Comparison of ENCODE assay signal across 13 cellular contexts in genomic region chr11:60182546-60183330, GRCh38. TPM values are rescaled to one million over a fixed set of nuclear protein-coding genes. Genes with fewer than 3 reads are reported as not detected.
DNase-seq lines count a peak whose midpoint lies in the region; ATAC-seq and TF ChIP-seq lines count a peak whose summit lies in the region.
"Had no signal": no experiment of that assay in that cellular context is flagged by ENCODE, and none has a peak within 500 bp of the region (broad histone marks: within the 10 kb centered on the region; RNA-seq: fewer than 3 reads in every experiment).

A gene with protein sequence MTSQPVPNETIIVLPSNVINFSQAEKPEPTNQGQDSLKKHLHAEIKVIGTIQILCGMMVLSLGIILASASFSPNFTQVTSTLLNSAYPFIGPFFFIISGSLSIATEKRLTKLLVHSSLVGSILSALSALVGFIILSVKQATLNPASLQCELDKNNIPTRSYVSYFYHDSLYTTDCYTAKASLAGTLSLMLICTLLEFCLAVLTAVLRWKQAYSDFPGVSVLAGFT (minus strand): TSS chr11:60183083. CDS start chr11:60181727, 1,356 bp downstream.

- H3K9me3 ChIP-seq in breast epithelium (no peaks in the 10 kb centered on the region), right lobe of liver (no peaks in the 10 kb centered on the region), stomach (no peaks in the 10 kb centered on the region)

- H3K27me3 ChIP-seq in GM23338 (ENCODE audit: insufficient read depth): no peaks in the 10 kb centered on the region
- peaks cover 0 to 5% of the 10 kb centered on the region in 2 donors for H3K27me3 ChIP-seq in breast epithelium
- H3K27me3 ChIP-seq in right lobe of liver: no peaks in the 10 kb centered on the region
- H3K27me3 ChIP-seq in stomach: no peaks in the 10 kb centered on the region

- TF ChIP-seq CTCF in GM23338 (conservative IDR thresholded peaks at IDR 0.05; ENCODE audit: low read depth in 2 of 2): no peak
- no peak for TF ChIP-seq CTCF in breast epithelium (IDR thresholded peaks at IDR 0.05)
- no peak for TF ChIP-seq CTCF in right lobe of liver (IDR thresholded peaks at IDR 0.05)
- TF ChIP-seq CTCF in stomach (IDR thresholded peaks at IDR 0.05): no peak

- H3K79me2 ChIP-seq in GM23338 (replicated peaks; ENCODE audit: insufficient read depth): no peaks in the 10 kb centered on the region

- no peaks in the 10 kb centered on the region for H3K4me1 ChIP-seq in GM23338 (ENCODE audit: insufficient read depth)
- H3K4me1 ChIP-seq in breast epithelium: no peaks in the 10 kb centered on the region
- H3K4me1 ChIP-seq in right lobe of liver: no peaks in the 10 kb centered on the region
- no peaks in the 10 kb centered on the region for H3K4me1 ChIP-seq in stomach

- H3K4me3 ChIP-seq in GM23338 (no peak within 1 kb of the TSS), breast epithelium (peak within 1 kb of the TSS in 1 of 3 donors; percentile 27), right lobe of liver (peak within 1 kb of the TSS; percentile 2 to 31 (median 31)), stomach (peak within 1 kb of the TSS in 2 of 4 donors; percentile 9 to 22)

- H3K4me2 ChIP-seq in GM23338: no peak within 1 kb of the TSS

- peaks cover 23% of the 10 kb centered on the region for H3K9me3 Mint-ChIP-seq in GM23338
- H3K9me3 Mint-ChIP-seq: stimulated activated naive CD8-positive, alpha-beta T cell treated with anti-CD3 and anti-CD28 coated beads, Interleukin-15, Interleukin-2, amounts not matched to agents 100 ng/mL and 50 ng/mL, for 24 hours had no signal

- H3K36me3 ChIP-seq in GM23338 (ENCODE audit: insufficient read depth) (no peaks in the 10 kb centered on the region; the same call in 1 of the 2 replicates), breast epithelium (no peaks in the 10 kb centered on the region), right lobe of liver (peaks cover 0 to 2% (median 0%) of the 10 kb centered on the region in 4 donors), stomach (no peaks in the 10 kb centered on the region)

- H3K36me3 Mint-ChIP-seq in GM23338 (ENCODE audit: low read depth): peaks cover 7% of the 10 kb centered on the region

- H3K4me3 Mint-ChIP-seq in GM23338: no peak within 1 kb of the TSS
- H3K4me3 Mint-ChIP-seq: stimulated activated naive CD8-positive, alpha-beta T cell treated with anti-CD3 and anti-CD28 coated beads, Interleukin-15, Interleukin-2, amounts not matched to agents 100 ng/mL and 50 ng/mL, for 24 hours; T-helper 17 cell had no signal

- no peaks in the 10 kb centered on the region for H3K4me1 Mint-ChIP-seq in GM23338
- H3K4me1 Mint-ChIP-seq: T-helper 17 cell had no signal

- H3K27me3 Mint-ChIP-seq in GM23338 (ENCODE audit: insufficient read depth, low read depth, poor library complexity): peaks cover 3% of the 10 kb centered on the region

- no peaks in the 10 kb centered on the region for H4K20me1 ChIP-seq in GM23338 (replicated peaks; ENCODE audit: insufficient read depth)

- no peak within 1 kb of the TSS for H3K27ac Mint-ChIP-seq in GM23338
- H3K27ac Mint-ChIP-seq: stimulated activated naive CD8-positive, alpha-beta T cell treated with anti-CD3 and anti-CD28 coated beads, Interleukin-15, Interleukin-2, amounts not matched to agents 100 ng/mL and 50 ng/mL, for 24 hours; T-helper 17 cell had no signal

- 39% methylated on average over 9 of the region's 10 CpGs for WGBS in right lobe of liver (ENCODE audit: insufficient coverage, low coverage, low lambda C conversion rate, missing lambda C conversion rate)
- WGBS in stomach, 5 donors: 62 to 74% (median 64%) methylated on average over 9 to 10 of the region's 10 CpGs

- ATAC-seq in GM23338: no peak
- ATAC-seq in right lobe of liver: peak; percentile 59 to 70 (median 65)
- ATAC-seq: HCT116, T-helper 17 cell had no signal

- TF ChIP-seq EP300 in stomach (IDR thresholded peaks at IDR 0.05): no peak

- intact Hi-C loops in breast epithelium (cut with DNase I; ENCODE audit: low total_unique reads): no loop called here
- intact Hi-C loops in right lobe of liver (cut with DNase I): no loop called here
- intact Hi-C loops in stomach (cut with DNase I; ENCODE audit: low total_unique reads): no loop called here

- peak within 1 kb of the TSS; percentile 16 for H2AFZ ChIP-seq in GM23338

- H3K9me2 ChIP-seq in GM23338 (ENCODE audit: insufficient read depth): 0 out of 2 replicates have a peak, but pooled peaks cover 7% of the 10 kb centered on the region

- no peak within 1 kb of the TSS for H3K27ac ChIP-seq in GM23338 (ENCODE audit: low read depth)
- H3K27ac ChIP-seq in breast epithelium: peak within 1 kb of the TSS in 1 of 2 donors; percentile 19
- peak within 1 kb of the TSS; percentile 72 to 81 (median 75) for H3K27ac ChIP-seq in right lobe of liver
- peak within 1 kb of the TSS in 3 of 5 donors; percentile 33 to 68 (median 49) for H3K27ac ChIP-seq in stomach

- no peak for TF ChIP-seq POLR2A in breast epithelium (IDR thresholded peaks at IDR 0.05)
- peak; percentile 18 for TF ChIP-seq POLR2A in right lobe of liver (IDR thresholded peaks at IDR 0.05)
- no peak for TF ChIP-seq POLR2A in stomach (IDR thresholded peaks at IDR 0.05)

- no peaks in the 10 kb centered on the region for H3F3A ChIP-seq in GM23338 (replicated peaks; ENCODE audit: low read depth)

- DNase-seq in GM23338 (ENCODE audit: low spot score): no peak
- DNase-seq in breast epithelium (ENCODE audit: low spot score in 2 of 2): no peak
- DNase-seq in right lobe of liver: no peak
- no peak for DNase-seq in stomach
- no peak for DNase-seq in superior temporal gyrus (ENCODE audit: extremely low spot score)
- DNase-seq in amygdala (lab: John Stamatoyannopoulos, UW): no peak
- no peak for DNase-seq in effector CD8-positive, alpha-beta T cell (lab: John Stamatoyannopoulos, UW)
- no peak for DNase-seq in NCI-H748 (lab: John Stamatoyannopoulos, UW; ENCODE audit: unreplicated experiment)
- DNase-seq: activated CD8-positive, alpha-beta memory T cell treated with anti-CD3 and anti-CD28 coated beads, Interleukin-2, amount 50 U/mL, for 4 hours; NCI-H510A treated with DMSO at 0.1 percent for 48 hours; T-helper 17 cell had no signal

TF ChIP-seq in GM23338, 12 proteins besides CTCF, POLR2A, EP300 and RAD21 (continues in another document):
- TF ChIP-seq EZH2phosphoT487 (IDR thresholded peaks at IDR 0.05; ENCODE audit: unreplicated experiment) (no peak), CREB1 (CRISPR knock-in tag; IDR thresholded peaks at IDR 0.05; ENCODE audit: low read depth) (no peak), ZNF114 (CRISPR knock-in tag; IDR thresholded peaks at IDR 0.05) (no peak), JUNB (IDR thresholded peaks at IDR 0.05; ENCODE audit: unreplicated experiment) (no peak), NANOG (IDR thresholded peaks at IDR 0.05; ENCODE audit: borderline replicate concordance) (no peak), STAT1 (IDR thresholded peaks at IDR 0.05; ENCODE audit: unreplicated experiment) (no peak), POLR2AphosphoS5 (IDR thresholded peaks at IDR 0.05; ENCODE audit: low read depth) (no peak), EZH2 (IDR thresholded peaks at IDR 0.05; ENCODE audit: low read depth, unreplicated experiment) (no peak), ZNF331 (CRISPR knock-in tag; IDR thresholded peaks at IDR 0.05; ENCODE audit: low read depth) (no peak)
- TF ChIP-seq, protein P1, sequence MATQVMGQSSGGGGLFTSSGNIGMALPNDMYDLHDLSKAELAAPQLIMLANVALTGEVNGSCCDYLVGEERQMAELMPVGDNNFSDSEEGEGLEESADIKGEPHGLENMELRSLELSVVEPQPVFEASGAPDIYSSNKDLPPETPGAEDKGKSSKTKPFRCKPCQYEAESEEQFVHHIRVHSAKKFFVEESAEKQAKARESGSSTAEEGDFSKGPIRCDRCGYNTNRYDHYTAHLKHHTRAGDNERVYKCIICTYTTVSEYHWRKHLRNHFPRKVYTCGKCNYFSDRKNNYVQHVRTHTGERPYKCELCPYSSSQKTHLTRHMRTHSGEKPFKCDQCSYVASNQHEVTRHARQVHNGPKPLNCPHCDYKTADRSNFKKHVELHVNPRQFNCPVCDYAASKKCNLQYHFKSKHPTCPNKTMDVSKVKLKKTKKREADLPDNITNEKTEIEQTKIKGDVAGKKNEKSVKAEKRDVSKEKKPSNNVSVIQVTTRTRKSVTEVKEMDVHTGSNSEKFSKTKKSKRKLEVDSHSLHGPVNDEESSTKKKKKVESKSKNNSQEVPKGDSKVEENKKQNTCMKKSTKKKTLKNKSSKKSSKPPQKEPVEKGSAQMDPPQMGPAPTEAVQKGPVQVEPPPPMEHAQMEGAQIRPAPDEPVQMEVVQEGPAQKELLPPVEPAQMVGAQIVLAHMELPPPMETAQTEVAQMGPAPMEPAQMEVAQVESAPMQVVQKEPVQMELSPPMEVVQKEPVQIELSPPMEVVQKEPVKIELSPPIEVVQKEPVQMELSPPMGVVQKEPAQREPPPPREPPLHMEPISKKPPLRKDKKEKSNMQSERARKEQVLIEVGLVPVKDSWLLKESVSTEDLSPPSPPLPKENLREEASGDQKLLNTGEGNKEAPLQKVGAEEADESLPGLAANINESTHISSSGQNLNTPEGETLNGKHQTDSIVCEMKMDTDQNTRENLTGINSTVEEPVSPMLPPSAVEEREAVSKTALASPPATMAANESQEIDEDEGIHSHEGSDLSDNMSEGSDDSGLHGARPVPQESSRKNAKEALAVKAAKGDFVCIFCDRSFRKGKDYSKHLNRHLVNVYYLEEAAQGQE (IDR thresholded peaks at IDR 0.05; ENCODE audit: unreplicated experiment): no peak
- TF ChIP-seq, protein P2, sequence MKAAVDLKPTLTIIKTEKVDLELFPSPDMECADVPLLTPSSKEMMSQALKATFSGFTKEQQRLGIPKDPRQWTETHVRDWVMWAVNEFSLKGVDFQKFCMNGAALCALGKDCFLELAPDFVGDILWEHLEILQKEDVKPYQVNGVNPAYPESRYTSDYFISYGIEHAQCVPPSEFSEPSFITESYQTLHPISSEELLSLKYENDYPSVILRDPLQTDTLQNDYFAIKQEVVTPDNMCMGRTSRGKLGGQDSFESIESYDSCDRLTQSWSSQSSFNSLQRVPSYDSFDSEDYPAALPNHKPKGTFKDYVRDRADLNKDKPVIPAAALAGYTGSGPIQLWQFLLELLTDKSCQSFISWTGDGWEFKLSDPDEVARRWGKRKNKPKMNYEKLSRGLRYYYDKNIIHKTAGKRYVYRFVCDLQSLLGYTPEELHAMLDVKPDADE (IDR thresholded peaks at IDR 0.05): no peak

RNA-seq across cellular contexts. Expression of the gene that starts here (rescaled TPM):
- not detected in 2 replicates for total RNA-seq in GM23338 (2014; rRNA removed; shearing (Covaris generic))
- not detected in 2 replicates for polyA plus RNA-seq in GM23338 (2016; fragmentation: Nextera tagmentation; extraction: Ambion mirVana)
- total RNA-seq in breast epithelium: 100 to 1,000 TPM in 1 of 3 donors, 10 to 100 TPM in 2; 35.1 to 341 (median 68.9) TPM
- total RNA-seq in right lobe of liver: 10 to 100 TPM; 42.4 to 98.5 (median 61.5) TPM
- total RNA-seq in stomach: 10 to 100 TPM in 4 of 5 donors, 1 to 10 TPM in 1; 6.7 to 97.4 (median 53.2) TPM
- 10 to 100 TPM; 21.0 to 35.6 (median 34.2) TPM for polyA plus RNA-seq in stomach

Comparison
In these comparisons a context has a peak if more than half of its experiments do, and no peak if none do; other contexts are left out.
1. RNA of the gene that starts here (polyA plus RNA-seq): 21.0 to 35.6 TPM in stomach; not detected in GM23338; every median in the first group is over 10 times any median in the second.